Comparison of ENCODE assay signal across 8 cellular contexts in genomic region chr1:40710581-40711315, GRCh38. TPM values are rescaled to one million over a fixed set of nuclear protein-coding genes. Genes with fewer than 3 reads are reported as not detected.
A peak's percentile ranks its signal among the peaks of the same experiment; 100 is the strongest.
DNase-seq lines count a peak whose midpoint lies in the region; ATAC-seq and TF ChIP-seq lines count a peak whose summit lies in the region.

No MANE protein-coding gene starts in this region.

- H3K4me1 ChIP-seq in Caco-2, result peaks cover 17% of the 10 kb centered on the region

- H3K4me3 Mint-ChIP-seq in Caco-2 (ENCODE audit: unreplicated experiment) (peak overlapping the region; percentile 90), osteocyte (ENCODE audit: unreplicated experiment) (peak overlapping the region; percentile 99)

- no TSS peak for BruUV-seq in Caco-2 (replicated peaks; lab: Mats Ljungman, UMichigan)

- H3K4me1 Mint-ChIP-seq in Caco-2 (ENCODE audit: low read depth, unreplicated experiment), result no peaks in the 10 kb centered on the region
- H3K4me1 Mint-ChIP-seq in osteocyte (ENCODE audit: unreplicated experiment), result peaks cover 43% of the 10 kb centered on the region

- no peak for ATAC-seq in HG03354 (IDR thresholded peaks at IDR 0.05; ENCODE audit: poor library complexity, severe bottlenecking, unreplicated experiment)

- H3K9me3 ChIP-seq in Caco-2, result no peaks in the 10 kb centered on the region

- intact Hi-C loops in Caco-2 (cut with micrococcal nuclease; ENCODE audit: unreplicated experiment), result no loop called here

- H3K36me3 Mint-ChIP-seq in Caco-2 (ENCODE audit: insufficient read depth, unreplicated experiment) (peaks cover 12% of the 10 kb centered on the region), osteocyte (ENCODE audit: unreplicated experiment) (peaks cover 9% of the 10 kb centered on the region)

- POLR2A ChIA-PET in Caco-2 (lab: Charles Lee), result interaction anchor here (1.2 to 1.8 kb wide), 2 partner anchors 19 kb away, joined by 9 to 14 read pairs; partner anchors contain the start of gene NFYC

- H3K27me3 Mint-ChIP-seq in Caco-2 (ENCODE audit: insufficient read depth, unreplicated experiment) (no peaks in the 10 kb centered on the region), osteocyte (ENCODE audit: unreplicated experiment) (no peaks in the 10 kb centered on the region)

- no peak for TF ChIP-seq CTCF in Caco-2 (IDR thresholded peaks at IDR 0.05; ENCODE audit: insufficient read depth in 1 of 2, low read depth in 1 of 2, low read length in 1 of 2, severe bottlenecking in 1 of 2, unreplicated experiment in 1 of 2)
- TF ChIP-seq CTCF in fibroblast of mammary gland (conservative IDR thresholded peaks at IDR 0.05; ENCODE audit: control insufficient read depth, insufficient read depth, low read depth, low read length), result no peak
- TF ChIP-seq CTCF in osteocyte (IDR thresholded peaks at IDR 0.05), result no peak

- CTCF ChIA-PET in Caco-2 (lab: Charles Lee), result interaction anchor here (0.5 kb wide), 1 partner anchor 171 kb away, joined by 6 read pairs; no protein-coding TSS in a partner anchor

- H3K27me3 ChIP-seq in Caco-2 (replicated peaks; ENCODE audit: control insufficient read depth, insufficient read depth, low read length), result no peaks in the 10 kb centered on the region

- DNase-seq in Caco-2, result no peak
- DNase-seq in RPMI8226, result peak; percentile 18
- DNase-seq in fibroblast of mammary gland (ENCODE audit: low read depth), result no peak
- no peak for DNase-seq in osteocyte (ENCODE audit: extremely low spot score, unreplicated experiment)
- DNase-seq in NCI-H524 treated with DMSO at 0.1 percent for 48 hours (lab: John Stamatoyannopoulos, UW), result no peak
- no peak for DNase-seq in SW 1271 (lab: John Stamatoyannopoulos, UW)
- no peak for DNase-seq in SIG-M5 treated with dmso at 0.1 percent for 504 hours (lab: John Stamatoyannopoulos, UW; ENCODE audit: unreplicated experiment)

- H3K9me3 Mint-ChIP-seq in Caco-2 (ENCODE audit: unreplicated experiment) (no peaks in the 10 kb centered on the region), osteocyte (ENCODE audit: unreplicated experiment) (no peaks in the 10 kb centered on the region)

- H3K27ac Mint-ChIP-seq in Caco-2 (ENCODE audit: unreplicated experiment) (peak overlapping the region; percentile 40), osteocyte (ENCODE audit: unreplicated experiment) (peak overlapping the region; percentile 97)

- H3K4me3 ChIP-seq in Caco-2 (ENCODE audit: low read depth, low read length) (peak overlapping the region; percentile 53), fibroblast of mammary gland (ENCODE audit: control insufficient read depth, low read depth, low read length) (peak overlapping the region; percentile 22)

- peaks cover 1% of the 10 kb centered on the region; the same call in 1 of the 2 replicates for H3K36me3 ChIP-seq in Caco-2 (ENCODE audit: control insufficient read depth, insufficient read depth, low read length)

RNA-seq across cellular contexts. Expression of gene NFYC, which starts 19.2 kb away (rescaled TPM):
- total RNA-seq in Caco-2 (2022) (45.5 and 61.6 TPM in 2 replicates), osteocyte (49.0 and 53.4 TPM in 2 replicates)

RNA-seq across cellular contexts. Expression of gene RIMS3, which starts 45.3 kb away (rescaled TPM):
- total RNA-seq in Caco-2 (2022) (2.8 and 3.1 TPM in 2 replicates), osteocyte (16.5 and 17.0 TPM in 2 replicates)
